Comparison of ENCODE assay signal across 16 cellular contexts in genomic region chr13:23069571-23069970, GRCh38.
A peak's percentile ranks its signal among the peaks of the same experiment; 100 is the strongest.
DNase-seq lines count a peak whose midpoint lies in the region; ATAC-seq and TF ChIP-seq lines count a peak whose summit lies in the region.
"Had no signal": no experiment of that assay in that cellular context is flagged by ENCODE, and none has a peak within 500 bp of the region (broad histone marks: within the 10 kb centered on the region; RNA-seq: fewer than 3 reads in every experiment).

No MANE protein-coding gene starts in this region.

- no peaks in the 10 kb centered on the region for H3K4me1 ChIP-seq in SK-N-SH (ENCODE audit: control insufficient read depth in 1 of 2, insufficient read depth in 2 of 2, low read depth in 1 of 2, low read length in 1 of 2)
- H3K4me1 ChIP-seq in skeletal muscle satellite cell (ENCODE audit: control insufficient read depth, insufficient read depth, low read length), result peaks cover 11% of the 10 kb centered on the region

- H3K9me3 ChIP-seq in SK-N-SH, result no peaks in the 10 kb centered on the region
- no peaks in the 10 kb centered on the region for H3K9me3 ChIP-seq in skeletal muscle satellite cell (replicated peaks; ENCODE audit: low read length)

- no peaks in the 10 kb centered on the region for H3K79me2 ChIP-seq in SK-N-SH (ENCODE audit: insufficient read depth)

- H3K4me3 ChIP-seq in SK-N-SH (ENCODE audit: low read depth in 2 of 2, low read length in 1 of 2) (no peak overlapping the region), fibroblast of the aortic adventitia (ENCODE audit: low read depth, low read length) (no peak overlapping the region), skeletal muscle satellite cell (ENCODE audit: low read length) (peak overlapping the region; percentile 4)

- H3K9ac ChIP-seq in SK-N-SH (0 out of 2 replicates have a peak overlapping the region, but pooled peaks have one; percentile 29), skeletal muscle satellite cell (ENCODE audit: low read depth, low read length) (peak overlapping the region; percentile 35)

- peak overlapping the region; percentile 9; the same call in 1 of the 2 replicates for H2AFZ ChIP-seq in SK-N-SH (ENCODE audit: low read depth)

- no peak for TF ChIP-seq RAD21 in SK-N-SH (IDR thresholded peaks at IDR 0.05; ENCODE audit: low read length)

- POLR2A ChIA-PET in SK-N-SH (lab: Yijun Ruan, JAX), result no interaction called here
- POLR2A ChIA-PET in RWPE1 (lab: Yijun Ruan, JAX; ENCODE audit: low non-redundant PET), result no interaction called here

- H3K27ac ChIP-seq in SK-N-SH (ENCODE audit: low read depth in 2 of 2, low read length in 1 of 2) (peak overlapping the region in 1 of 2 experiments; percentile 66; a peak in 2 of 4 replicates), RWPE1 (no peak overlapping the region)
- H3K27ac ChIP-seq: 22Rv1 had no signal

- DNase-seq in SK-N-SH (no peak), RWPE1 (ENCODE audit: low spot score) (peak; percentile 59), fibroblast of the aortic adventitia (ENCODE audit: low read depth) (peak; percentile 84), GM19238 (ENCODE audit: insufficient read length, low spot score) (no peak), KG1 (lab: John Stamatoyannopoulos, UW) (no peak)
- DNase-seq: activated CD4-positive, alpha-beta T cell treated with anti-CD3 and anti-CD28 coated beads for 4 hours; activated T-cell treated with anti-CD3 and anti-CD28 coated beads for 4 hours; cerebellar nuclear complex; hippocampal formation; left colon; naive thymus-derived CD8-positive, alpha-beta T cell had no signal

- peaks cover 4% of the 10 kb centered on the region for H3F3A ChIP-seq in SK-N-SH (replicated peaks; ENCODE audit: insufficient read depth)

- H3K36me3 ChIP-seq in SK-N-SH (replicated peaks in 1 of 2; ENCODE audit: control insufficient read depth in 1 of 2, insufficient read depth in 2 of 2, low read length in 1 of 2) (no peaks in the 10 kb centered on the region), skeletal muscle satellite cell (ENCODE audit: insufficient read depth, low read length) (no peaks in the 10 kb centered on the region)

- H3K27me3 ChIP-seq in SK-N-SH (ENCODE audit: insufficient read depth) (no peaks in the 10 kb centered on the region), skeletal muscle satellite cell (ENCODE audit: control insufficient read depth, insufficient read depth, low read length) (peaks cover under 1% of the 10 kb centered on the region)

- CTCF ChIA-PET in SK-N-SH (lab: Yijun Ruan, JAX), result no interaction called here
- CTCF ChIA-PET in RWPE1 (lab: Yijun Ruan, JAX), result no interaction called here

- H3K4me2 ChIP-seq in SK-N-SH (peak overlapping the region; percentile 22; the same call in 1 of the 2 replicates), skeletal muscle satellite cell (ENCODE audit: low read length) (peak overlapping the region; percentile 58)

- 3% methylated on average over 1 of the region's 1 CpG for WGBS in SK-N-SH (ENCODE audit: low lambda C conversion rate)

- no peaks in the 10 kb centered on the region for H3K9me2 ChIP-seq in SK-N-SH

- H4K20me1 ChIP-seq in SK-N-SH (ENCODE audit: insufficient read depth), result no peaks in the 10 kb centered on the region

- TF ChIP-seq EP300 in SK-N-SH (IDR thresholded peaks at IDR 0.05; ENCODE audit: borderline replicate concordance in 1 of 2, low read depth in 1 of 2, low read length in 1 of 2), result no peak

- TF ChIP-seq CTCF in SK-N-SH (IDR thresholded peaks at IDR 0.05) (no peak), RWPE1 (conservative IDR thresholded peaks at IDR 0.05; ENCODE audit: low read depth) (no peak), fibroblast of the aortic adventitia (IDR thresholded peaks at IDR 0.05; ENCODE audit: insufficient read depth, low read length) (no peak)

- ATAC-seq in SK-N-SH treated with all-trans-retinoic acid at 6 μM for 48 hours (no peak), HG03520 (IDR thresholded peaks at IDR 0.05; ENCODE audit: unreplicated experiment) (no peak)
- ATAC-seq: left colon; naive thymus-derived CD8-positive, alpha-beta T cell; Right ventricle myocardium inferior had no signal

TF ChIP-seq in SK-N-SH, 30 proteins besides CTCF, POLR2A, EP300 and RAD21:
- TF ChIP-seq FOXJ3 (CRISPR knock-in tag; IDR thresholded peaks at IDR 0.05), result no peak
- 0 out of 2 replicates have a peak, but pooled peaks have one; percentile 13 for TF ChIP-seq TCF12 (IDR thresholded peaks at IDR 0.05)
- peak; percentile 45; the same call in 1 of the 2 replicates for TF ChIP-seq FOSL2 (IDR thresholded peaks at IDR 0.05; ENCODE audit: borderline replicate concordance, low read depth)
- TF ChIP-seq TAF1 (IDR thresholded peaks at IDR 0.05; ENCODE audit: borderline replicate concordance, low read depth, low read length), result no peak

TF ChIP-seq in SK-N-SH treated with all-trans-retinoic acid at 6 μM for 48 hours, 23 proteins besides CTCF, POLR2A, EP300 and RAD21 (continues in another document):
- TF ChIP-seq PPARA (CRISPR knock-in tag; IDR thresholded peaks at IDR 0.05; ENCODE audit: borderline replicate concordance) (no peak), ZC3H10 (CRISPR knock-in tag; IDR thresholded peaks at IDR 0.05) (no peak), OSR1 (CRISPR knock-in tag; IDR thresholded peaks at IDR 0.05) (no peak), POU6F1 (CRISPR knock-in tag; IDR thresholded peaks at IDR 0.05; ENCODE audit: borderline replicate concordance, low read depth) (no peak), ARNTL (CRISPR knock-in tag; IDR thresholded peaks at IDR 0.05; ENCODE audit: borderline replicate concordance, low read depth) (no peak), TCF4 (CRISPR knock-in tag; IDR thresholded peaks at IDR 0.05; ENCODE audit: borderline replicate concordance) (no peak), GLIS3 (CRISPR knock-in tag; IDR thresholded peaks at IDR 0.05) (no peak), CSRNP3 (CRISPR knock-in tag; IDR thresholded peaks at IDR 0.05) (no peak), SNAI2 (CRISPR knock-in tag; IDR thresholded peaks at IDR 0.05) (no peak), TOX (CRISPR knock-in tag; IDR thresholded peaks at IDR 0.05; ENCODE audit: borderline replicate concordance) (no peak), CREB5 (CRISPR knock-in tag; IDR thresholded peaks at IDR 0.05; ENCODE audit: low read depth) (no peak), ZNF565 (CRISPR knock-in tag; conservative IDR thresholded peaks at IDR 0.05; ENCODE audit: low read depth) (no peak), ZFP3 (CRISPR knock-in tag; IDR thresholded peaks at IDR 0.05) (no peak)

Comparison
In these comparisons a context has a peak if more than half of its experiments do, and no peak if none do; other contexts are left out.
1. DNase-seq: peak in RWPE1 (single experiment) and fibroblast of the aortic adventitia (single experiment); none in SK-N-SH (single experiment), GM19238 (single experiment) and KG1 (single experiment).